10 cellular contexts compared by ENCODE assay signal in genomic region chr18:63236990-63237389, GRCh38.
A peak's percentile ranks its signal among the peaks of the same experiment; 100 is the strongest.
DNase-seq lines count a peak whose midpoint lies in the region; ATAC-seq, FAIRE-seq and TF ChIP-seq lines count a peak whose summit lies in the region.
"Had no signal": no experiment of that assay in that cellular context is flagged by ENCODE, and none has a peak within 500 bp of the region (broad histone marks: within the 10 kb centered on the region; RNA-seq: fewer than 3 reads in every experiment).

No MANE protein-coding gene starts in this region.

- H3K27ac Mint-ChIP-seq in GM23338 (no peak overlapping the region), type B pancreatic cell (no peak overlapping the region)
- H3K27ac Mint-ChIP-seq in activated naive CD8-positive, alpha-beta T cell = peak overlapping the region; percentile 97

- H2AFZ ChIP-seq in GM23338 = peak overlapping the region; percentile 43
- no peak overlapping the region for H2AFZ ChIP-seq in hepatocyte
- no peak overlapping the region for H2AFZ ChIP-seq in smooth muscle cell (ENCODE audit: low read depth)

- no peak for FAIRE-seq in D721Med (lab: Jason Lieb, UNC)

- peak overlapping the region; percentile 35; the same call in 1 of the 2 replicates for H3K4me2 ChIP-seq in GM23338
- H3K4me2 ChIP-seq in hepatocyte = no peak overlapping the region
- H3K4me2 ChIP-seq in smooth muscle cell = no peak overlapping the region

- H3K9me3 ChIP-seq in hepatocyte (ENCODE audit: low read depth) = no peaks in the 10 kb centered on the region
- no peaks in the 10 kb centered on the region for H3K9me3 ChIP-seq in smooth muscle cell (replicated peaks; ENCODE audit: low read depth)

- H3K36me3 Mint-ChIP-seq in GM23338 (ENCODE audit: low read depth) (no peaks in the 10 kb centered on the region), type B pancreatic cell (peaks cover 11% of the 10 kb centered on the region)
- H3K36me3 Mint-ChIP-seq in activated naive CD8-positive, alpha-beta T cell = peaks cover 32% of the 10 kb centered on the region

- ATAC-seq in GM23338 = no peak; the same call in 2 of the 3 replicates

- H3K36me3 ChIP-seq in GM23338 (ENCODE audit: insufficient read depth) = no peaks in the 10 kb centered on the region
- no peaks in the 10 kb centered on the region for H3K36me3 ChIP-seq in hepatocyte (replicated peaks; ENCODE audit: insufficient read depth, low read depth)
- no peaks in the 10 kb centered on the region for H3K36me3 ChIP-seq in smooth muscle cell (ENCODE audit: low read depth)

- WGBS in hepatocyte (ENCODE audit: low lambda C conversion rate, missing lambda C conversion rate) = 92% methylated on average over 14 of the region's 14 CpGs
- WGBS in smooth muscle cell (ENCODE audit: low lambda C conversion rate) = 96% methylated on average over 14 of the region's 14 CpGs

- H3K4me3 ChIP-seq in GM23338 (no peak overlapping the region), hepatocyte (no peak overlapping the region), smooth muscle cell (no peak overlapping the region)

- H3K9me3 Mint-ChIP-seq in GM23338 = no peaks in the 10 kb centered on the region
- peaks cover 5% of the 10 kb centered on the region for H3K9me3 Mint-ChIP-seq in activated naive CD8-positive, alpha-beta T cell (ENCODE audit: low read depth)
- H3K9me3 Mint-ChIP-seq in type B pancreatic cell = no peaks in the 10 kb centered on the region

- H3K27ac ChIP-seq in GM23338 (ENCODE audit: low read depth) = no peak overlapping the region; the same call in 1 of the 2 replicates
- peak overlapping the region; percentile 88 for H3K27ac ChIP-seq in hepatocyte
- peak overlapping the region; percentile 91 for H3K27ac ChIP-seq in smooth muscle cell (ENCODE audit: low read depth)

- H3K79me2 ChIP-seq in GM23338 (replicated peaks; ENCODE audit: insufficient read depth) (no peaks in the 10 kb centered on the region), hepatocyte (no peaks in the 10 kb centered on the region), smooth muscle cell (ENCODE audit: low read depth) (no peaks in the 10 kb centered on the region)

- DNase-seq in GM23338 (ENCODE audit: low spot score) (peak; percentile 19), hepatocyte (ENCODE audit: low spot score) (no peak), smooth muscle cell (lab: John Stamatoyannopoulos, UW; ENCODE audit: unreplicated experiment) (no peak), NCI-H748 (lab: John Stamatoyannopoulos, UW; ENCODE audit: unreplicated experiment) (no peak), D721Med (ENCODE audit: insufficient read length, low spot score) (no peak), type B pancreatic cell (ENCODE audit: extremely low spot score, unreplicated experiment) (no peak), hippocampal formation (lab: John Stamatoyannopoulos, UW) (no peak)
- DNase-seq: cerebellar nuclear complex, NCI-H2171 treated with DMSO at 0.1 percent for 48 hours had no signal

- H3K9me2 ChIP-seq in GM23338 (ENCODE audit: insufficient read depth) (no peaks in the 10 kb centered on the region), hepatocyte (replicated peaks; ENCODE audit: insufficient read depth) (no peaks in the 10 kb centered on the region)

- H3F3A ChIP-seq in GM23338 (replicated peaks; ENCODE audit: low read depth) = no peaks in the 10 kb centered on the region
- peaks cover 10% of the 10 kb centered on the region for H3F3A ChIP-seq in smooth muscle cell (ENCODE audit: low read depth)

- no peak for TF ChIP-seq CTCF in GM23338 (conservative IDR thresholded peaks at IDR 0.05; ENCODE audit: low read depth in 2 of 2)
- no peak for TF ChIP-seq CTCF in hepatocyte (IDR thresholded peaks at IDR 0.05; ENCODE audit: poor library complexity)
- TF ChIP-seq CTCF in smooth muscle cell (IDR thresholded peaks at IDR 0.05; ENCODE audit: borderline replicate concordance, insufficient read depth, poor library complexity, severe bottlenecking) = no peak
- no peak for TF ChIP-seq CTCF in D721Med (IDR thresholded peaks at IDR 0.05; ENCODE audit: insufficient read depth, missing control alignments)
- no peak for TF ChIP-seq CTCF in type B pancreatic cell (conservative IDR thresholded peaks at IDR 0.05)

- H3K27me3 ChIP-seq in GM23338 (ENCODE audit: insufficient read depth) = no peaks in the 10 kb centered on the region
- H3K27me3 ChIP-seq in hepatocyte = no peaks in the 10 kb centered on the region
- no peaks in the 10 kb centered on the region for H3K27me3 ChIP-seq in smooth muscle cell (ENCODE audit: low read depth)

- peaks cover 25% of the 10 kb centered on the region for H3K4me1 ChIP-seq in GM23338 (ENCODE audit: insufficient read depth)
- H3K4me1 ChIP-seq in hepatocyte (ENCODE audit: insufficient read depth) = peaks cover 19% of the 10 kb centered on the region
- H3K4me1 ChIP-seq in smooth muscle cell (ENCODE audit: low read depth) = peaks cover 18% of the 10 kb centered on the region

- H3K27me3 Mint-ChIP-seq in GM23338 (ENCODE audit: insufficient read depth, low read depth, poor library complexity) = peaks cover 2% of the 10 kb centered on the region
- H3K27me3 Mint-ChIP-seq in activated naive CD8-positive, alpha-beta T cell = no peaks in the 10 kb centered on the region
- H3K27me3 Mint-ChIP-seq in type B pancreatic cell = no peaks in the 10 kb centered on the region

- H3K4me3 Mint-ChIP-seq in GM23338 (no peak overlapping the region), type B pancreatic cell (no peak overlapping the region)
- H3K4me3 Mint-ChIP-seq in activated naive CD8-positive, alpha-beta T cell = peak overlapping the region; percentile 9

- H4K20me1 ChIP-seq in GM23338 (replicated peaks; ENCODE audit: insufficient read depth) = no peaks in the 10 kb centered on the region
- H4K20me1 ChIP-seq in hepatocyte (ENCODE audit: insufficient read depth, poor library complexity, severe bottlenecking) = no peaks in the 10 kb centered on the region
- H4K20me1 ChIP-seq in smooth muscle cell (ENCODE audit: low read depth) = no peaks in the 10 kb centered on the region

- no peak overlapping the region for H3K9ac ChIP-seq in smooth muscle cell (ENCODE audit: low read depth)

- H3K4me1 Mint-ChIP-seq in GM23338 (peaks cover 27% of the 10 kb centered on the region), type B pancreatic cell (ENCODE audit: unreplicated experiment) (peaks cover 19% of the 10 kb centered on the region)
- peaks cover 81% of the 10 kb centered on the region for H3K4me1 Mint-ChIP-seq in activated naive CD8-positive, alpha-beta T cell (ENCODE audit: low read depth)

TF ChIP-seq in GM23338, 12 proteins besides CTCF, POLR2A, EP300 and RAD21:
- TF ChIP-seq ZNF114 (CRISPR knock-in tag; IDR thresholded peaks at IDR 0.05) = no peak
- no peak for TF ChIP-seq EZH2phosphoT487 (IDR thresholded peaks at IDR 0.05; ENCODE audit: unreplicated experiment)
- TF ChIP-seq CREB1 (CRISPR knock-in tag; IDR thresholded peaks at IDR 0.05; ENCODE audit: low read depth) = no peak
- no peak for TF ChIP-seq ETS1 (IDR thresholded peaks at IDR 0.05)
